7 cellular contexts compared by ENCODE assay signal in the genomic region with DNA sequence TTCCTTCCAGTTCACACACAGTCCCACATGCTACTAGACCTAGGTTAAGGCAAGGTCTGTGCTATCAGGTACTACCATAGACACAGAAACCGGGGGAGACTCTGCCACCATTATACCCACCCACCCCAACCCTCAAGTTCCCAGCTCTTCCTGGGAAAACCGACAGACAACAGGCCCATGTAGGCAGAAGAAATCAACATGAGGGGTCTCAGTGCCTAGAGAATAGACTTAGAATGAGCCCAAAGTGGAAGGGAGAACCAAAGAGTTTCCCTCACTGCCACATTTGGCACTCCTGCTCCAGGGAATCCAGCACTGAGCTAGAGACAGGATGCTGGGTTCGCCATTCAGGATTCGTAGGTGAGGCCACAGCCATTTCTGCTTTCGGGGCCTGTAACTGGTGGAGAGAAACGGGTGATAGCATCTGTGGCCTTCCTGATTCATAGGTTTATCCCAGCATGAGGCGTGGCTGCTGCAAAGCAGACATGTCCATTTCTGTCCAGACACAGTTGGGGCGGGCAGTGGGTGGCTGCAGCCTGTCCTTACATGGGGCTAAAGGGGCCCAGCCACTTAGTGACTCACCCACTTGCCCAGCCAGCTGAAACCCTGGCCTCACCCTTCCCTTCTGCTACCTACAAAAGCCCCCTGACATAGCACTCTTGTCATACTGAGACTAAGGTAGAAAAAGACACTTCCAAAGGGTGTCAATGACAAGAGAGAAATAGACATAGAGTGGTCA.
DNase-seq lines count a peak whose midpoint lies in the region; ATAC-seq, FAIRE-seq and TF ChIP-seq lines count a peak whose summit lies in the region.

No MANE protein-coding gene starts in this region.

- H3K4me2 ChIP-seq in mesenchymal stem cell (ENCODE audit: low read length, poor library complexity, severe bottlenecking): peak overlapping the region; percentile 3

- peaks cover 8% of the 10 kb centered on the region for H3K36me3 Mint-ChIP-seq in activated T-helper 17 cell treated with anti-CD3 and anti-CD28 coated beads, Interleukin-2, amount 50 U/mL, for 72 hours (ENCODE audit: low read depth)

- H3K4me1 ChIP-seq in mesenchymal stem cell (ENCODE audit: control insufficient read depth, insufficient read depth, low read depth, low read length) (peaks cover 60% of the 10 kb centered on the region), small intestine (ENCODE audit: control insufficient read depth in 2 of 2, insufficient read depth in 1 of 2, low read depth in 1 of 2, low read length in 1 of 2) (peaks cover 3 to 6% of the 10 kb centered on the region in 2 donors)

- no peak overlapping the region for H2AFZ ChIP-seq in mesenchymal stem cell (ENCODE audit: low read depth, low read length)

- peak; percentile 17 for TF ChIP-seq POLR2A in GM18526 (IDR thresholded peaks at IDR 0.05; ENCODE audit: extremely low read depth, insufficient read length)

- 26% methylated on average over 8 of the region's 8 CpGs for WGBS in mesenchymal stem cell
- 77 to 87% (median 85%) methylated on average over 8 of the region's 8 CpGs for WGBS in small intestine, 3 donors

- H2BK5ac ChIP-seq in mesenchymal stem cell (ENCODE audit: low read depth, low read length, poor library complexity, severe bottlenecking): peak overlapping the region; percentile 85

- H2BK12ac ChIP-seq in mesenchymal stem cell (ENCODE audit: low read length in 2 of 2): peak overlapping the region; percentile 94 to 98

- FAIRE-seq in small intestine (lab: Jason Lieb, UNC): no peak

- H3K4me3 Mint-ChIP-seq in activated T-helper 17 cell treated with anti-CD3 and anti-CD28 coated beads, Interleukin-2, amount 50 U/mL, for 72 hours: peak overlapping the region; percentile 80

- no peak overlapping the region for H3K9ac ChIP-seq in mesenchymal stem cell (ENCODE audit: low read length)

- H2BK120ac ChIP-seq in mesenchymal stem cell (ENCODE audit: low read depth, low read length): peak overlapping the region; percentile 56

- peaks cover 58% of the 10 kb centered on the region for H3K4me1 Mint-ChIP-seq in activated T-helper 17 cell treated with anti-CD3 and anti-CD28 coated beads, Interleukin-2, amount 50 U/mL, for 72 hours

- no peaks in the 10 kb centered on the region for H3K9me3 Mint-ChIP-seq in activated T-helper 17 cell treated with anti-CD3 and anti-CD28 coated beads, Interleukin-2, amount 50 U/mL, for 72 hours

- H3K27me3 ChIP-seq in mesenchymal stem cell (ENCODE audit: control insufficient read depth in 1 of 2, insufficient read depth in 1 of 2, low read length in 2 of 2): no peaks in the 10 kb centered on the region
- H3K27me3 ChIP-seq in small intestine (ENCODE audit: control insufficient read depth in 2 of 2, insufficient read depth in 2 of 2, low read length in 2 of 2): no peaks in the 10 kb centered on the region

- peak overlapping the region; percentile 96 for H2AK5ac ChIP-seq in mesenchymal stem cell (ENCODE audit: low read length, severe bottlenecking)

- H3K4ac ChIP-seq in mesenchymal stem cell (ENCODE audit: low read depth in 1 of 2, low read length in 2 of 2): peak overlapping the region; percentile 69 to 93

- H3K79me1 ChIP-seq in mesenchymal stem cell (replicated peaks; ENCODE audit: low read length, poor library complexity, severe bottlenecking): peaks cover 8% of the 10 kb centered on the region

- peak overlapping the region; percentile 15 for H3K27ac Mint-ChIP-seq in activated T-helper 17 cell treated with anti-CD3 and anti-CD28 coated beads, Interleukin-2, amount 50 U/mL, for 72 hours

- H3K36me3 ChIP-seq in mesenchymal stem cell (ENCODE audit: control insufficient read depth in 1 of 2, insufficient read depth in 2 of 2, low read depth in 1 of 2, low read length in 2 of 2): peaks cover 0 to 1% of the 10 kb centered on the region in 2 experiments
- H3K36me3 ChIP-seq in small intestine (ENCODE audit: control insufficient read depth in 2 of 2, insufficient read depth in 2 of 2, low read length in 2 of 2): no peaks in the 10 kb centered on the region

- peak overlapping the region in 1 of 2 experiments; percentile 97 for H3K14ac ChIP-seq in mesenchymal stem cell (ENCODE audit: low read length in 2 of 2)

- H4K91ac ChIP-seq in mesenchymal stem cell (ENCODE audit: low read length): peak overlapping the region; percentile 97

- H3K9me3 ChIP-seq in mesenchymal stem cell (ENCODE audit: control insufficient read depth, low read length) (no peaks in the 10 kb centered on the region), small intestine (ENCODE audit: control insufficient read depth, low read depth) (no peaks in the 10 kb centered on the region)

- H3K4me3 ChIP-seq in mesenchymal stem cell (ENCODE audit: insufficient read depth in 1 of 2, low read depth in 1 of 2, low read length in 2 of 2): no peak overlapping the region
- H3K4me3 ChIP-seq in small intestine (ENCODE audit: low read depth in 1 of 2, low read length in 2 of 2): no peak overlapping the region

- peak; percentile 30 for ATAC-seq in HG03060 (IDR thresholded peaks at IDR 0.05; ENCODE audit: low read depth, unreplicated experiment)
- peak; percentile 1 for ATAC-seq in activated T-helper 17 cell treated with anti-CD3 and anti-CD28 coated beads, Interleukin-2, amount 50 U/mL, for 72 hours (replicated peaks)

- peak overlapping the region; percentile 58 to 99 for H3K18ac ChIP-seq in mesenchymal stem cell (ENCODE audit: low read depth in 1 of 2, low read length in 2 of 2)

- H3K27me3 Mint-ChIP-seq in activated T-helper 17 cell treated with anti-CD3 and anti-CD28 coated beads, Interleukin-2, amount 50 U/mL, for 72 hours: peaks cover 2% of the 10 kb centered on the region

- H4K8ac ChIP-seq in mesenchymal stem cell (ENCODE audit: low read length): peak overlapping the region; percentile 90

- H3K27ac ChIP-seq in mesenchymal stem cell (ENCODE audit: low read length, poor library complexity, severe bottlenecking) (peak overlapping the region; percentile 99), small intestine (ENCODE audit: low read depth in 1 of 2, low read length in 1 of 2) (peak overlapping the region in 1 of 2 donors; percentile 91)

- H3K23ac ChIP-seq in mesenchymal stem cell (ENCODE audit: low read length in 2 of 2): peak overlapping the region in 1 of 2 experiments; percentile 89

- DNase-seq in mesenchymal stem cell (peak; percentile 94), small intestine (no peak), NCI-H526 (lab: John Stamatoyannopoulos, UW) (no peak)
- no peak for DNase-seq in stimulated activated CD4-positive, alpha-beta T cell treated with anti-CD3 and anti-CD28 coated beads, Interleukin-4, amount 100 ng/mL, for 4 hours

- peak overlapping the region; percentile 99 for H2BK15ac ChIP-seq in mesenchymal stem cell (ENCODE audit: low read depth, poor library complexity, severe bottlenecking)
